In the genomic region with DNA sequence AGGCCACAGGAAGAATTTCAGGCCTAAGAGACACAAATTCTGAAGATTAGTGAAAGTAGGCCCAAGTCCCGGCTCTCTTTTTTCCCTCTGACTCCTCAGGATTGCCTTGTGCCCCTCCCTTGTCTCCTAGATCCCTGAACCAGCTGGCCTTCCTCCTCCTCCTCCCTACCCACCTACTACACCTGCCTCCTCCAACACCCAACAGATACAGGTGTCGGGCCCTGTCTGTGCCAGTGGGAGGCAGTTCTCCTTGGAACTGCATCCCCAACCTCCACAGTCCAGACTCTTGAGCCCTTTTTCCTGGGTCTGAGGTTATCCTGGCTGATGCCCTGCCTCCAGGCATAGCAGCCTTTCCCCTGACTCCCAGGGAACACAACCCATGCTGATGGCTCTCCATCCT, we compare ENCODE assay signal across 17 cellular contexts. TPM values are rescaled to one million over a fixed set of nuclear protein-coding genes. Genes with fewer than 3 reads are reported as not detected.
A peak's percentile ranks its signal among the peaks of the same experiment; 100 is the strongest.
DNase-seq lines count a peak whose midpoint lies in the region; ATAC-seq and TF ChIP-seq lines count a peak whose summit lies in the region.
"Had no signal": no experiment of that assay in that cellular context is flagged by ENCODE, and none has a peak within 500 bp of the region (broad histone marks: within the 10 kb centered on the region; RNA-seq: fewer than 3 reads in every experiment).

No MANE protein-coding gene starts in this region.

- peaks cover 25% of the 10 kb centered on the region for H3K27me3 ChIP-seq in H7 (ENCODE audit: control insufficient read depth, insufficient read depth, low read length)
- H3K27me3 ChIP-seq in ascending aorta, result no peaks in the 10 kb centered on the region
- H3K27me3 ChIP-seq in muscle layer of colon (ENCODE audit: control insufficient read depth in 1 of 2, insufficient read depth in 2 of 2, low read length in 2 of 2), result no peaks in the 10 kb centered on the region
- H3K27me3 ChIP-seq in skeletal muscle tissue (ENCODE audit: control insufficient read depth in 3 of 3, insufficient read depth in 3 of 3, low read length in 3 of 3), result peaks cover 0 to 6% (median 3%) of the 10 kb centered on the region in 3 donors

- no peaks in the 10 kb centered on the region for H3K36me3 Mint-ChIP-seq in activated CD8-positive, alpha-beta memory T cell treated with anti-CD3 and anti-CD28 coated beads, Interleukin-2, amount 10 ng/mL, durations not matched to agents 7 days and 5 days
- H3K36me3 Mint-ChIP-seq: CD4-positive, CD25-positive, alpha-beta regulatory T cell had no signal

- H3K27ac Mint-ChIP-seq in activated CD8-positive, alpha-beta memory T cell treated with anti-CD3 and anti-CD28 coated beads, Interleukin-2, amount 10 ng/mL, durations not matched to agents 7 days and 5 days, result no peak overlapping the region
- H3K27ac Mint-ChIP-seq: CD4-positive, CD25-positive, alpha-beta regulatory T cell had no signal

- TF ChIP-seq CTCF in ascending aorta (IDR thresholded peaks at IDR 0.05), result no peak

- no peak for ATAC-seq in left ventricle myocardium superior
- no peak for ATAC-seq in activated CD8-positive, alpha-beta memory T cell treated with anti-CD3 and anti-CD28 coated beads, Interleukin-2, amount 10 ng/mL, durations not matched to agents 7 days and 5 days

- peak overlapping the region; percentile 84 for H3K9ac ChIP-seq in muscle layer of colon (ENCODE audit: low read length)
- peak overlapping the region; percentile 85 to 90 (median 90) for H3K9ac ChIP-seq in skeletal muscle tissue (ENCODE audit: low read depth in 1 of 3, low read length in 3 of 3)

- no peaks in the 10 kb centered on the region for H3K9me3 ChIP-seq in ascending aorta
- H3K9me3 ChIP-seq in muscle layer of colon (ENCODE audit: low read length), result no peaks in the 10 kb centered on the region
- H3K9me3 ChIP-seq in skeletal muscle tissue (ENCODE audit: control insufficient read depth in 3 of 3, low read length in 3 of 3), result no peaks in the 10 kb centered on the region

- H3K4me3 ChIP-seq in H7 (ENCODE audit: insufficient read depth, low read depth, low read length) (no peak overlapping the region), ascending aorta (peak overlapping the region in 1 of 2 donors; percentile 86), muscle layer of colon (ENCODE audit: low read depth in 1 of 2, low read length in 2 of 2) (peak overlapping the region in 1 of 2 donors; percentile 78), skeletal muscle tissue (ENCODE audit: low read length in 3 of 3) (peak overlapping the region; percentile 79 to 86 (median 85))

- H3K27ac ChIP-seq in ascending aorta (peak overlapping the region; percentile 59 to 81), muscle layer of colon (ENCODE audit: low read depth, low read length) (peak overlapping the region; percentile 35), skeletal muscle tissue (ENCODE audit: low read depth, low read length) (peak overlapping the region; percentile 88)

- H3K4me1 Mint-ChIP-seq in activated CD8-positive, alpha-beta memory T cell treated with anti-CD3 and anti-CD28 coated beads, Interleukin-2, amount 10 ng/mL, durations not matched to agents 7 days and 5 days, result peaks cover 2% of the 10 kb centered on the region

- H3K4me3 Mint-ChIP-seq in activated CD8-positive, alpha-beta memory T cell treated with anti-CD3 and anti-CD28 coated beads, Interleukin-2, amount 10 ng/mL, durations not matched to agents 7 days and 5 days, result no peak overlapping the region

- DNase-seq in H7 (peak; percentile 16), ascending aorta (ENCODE audit: low spot score in 2 of 2) (no peak), RKO (ENCODE audit: low spot score) (no peak), GM03348 (ENCODE audit: low spot score) (no peak), left ventricle myocardium superior (no peak)
- no peak for DNase-seq in activated CD8-positive, alpha-beta memory T cell treated with anti-CD3 and anti-CD28 coated beads, Interleukin-2, amount 10 ng/mL, durations not matched to agents 7 days and 5 days
- DNase-seq: ACHN; CD4-positive, CD25-positive, alpha-beta regulatory T cell; GOT3; MV-4-11; NCI-H1417 treated with DMSO at 0.1 percent for 48 hours; NCI-H2029 treated with DMSO at 0.1 percent for 48 hours; NCI-H510A treated with DMSO at 0.1 percent for 48 hours had no signal

- H3K36me3 ChIP-seq in H7 (replicated peaks; ENCODE audit: control insufficient read depth, insufficient read depth, low read length) (no peaks in the 10 kb centered on the region), ascending aorta (no peaks in the 10 kb centered on the region), muscle layer of colon (ENCODE audit: insufficient read depth, low read length) (no peaks in the 10 kb centered on the region), skeletal muscle tissue (ENCODE audit: control insufficient read depth in 3 of 3, insufficient read depth in 3 of 3, low read length in 3 of 3) (peaks cover 7 to 24% (median 8%) of the 10 kb centered on the region in 3 donors)

- CTCF ChIA-PET in activated CD8-positive, alpha-beta memory T cell treated with anti-CD3 and anti-CD28 coated beads, Interleukin-2, amount 10 ng/mL, durations not matched to agents 7 days and 5 days (lab: Charles Lee), result no interaction called here

- peaks cover 62% of the 10 kb centered on the region for H3K27me3 Mint-ChIP-seq in activated CD8-positive, alpha-beta memory T cell treated with anti-CD3 and anti-CD28 coated beads, Interleukin-2, amount 10 ng/mL, durations not matched to agents 7 days and 5 days

- no peaks in the 10 kb centered on the region for H3K9me3 Mint-ChIP-seq in activated CD8-positive, alpha-beta memory T cell treated with anti-CD3 and anti-CD28 coated beads, Interleukin-2, amount 10 ng/mL, durations not matched to agents 7 days and 5 days (ENCODE audit: low read depth)

- peaks cover 4 to 10% of the 10 kb centered on the region in 2 donors for H3K4me1 ChIP-seq in ascending aorta
- H3K4me1 ChIP-seq in muscle layer of colon (ENCODE audit: insufficient read depth, low read length), result peaks cover 49% of the 10 kb centered on the region
- H3K4me1 ChIP-seq in skeletal muscle tissue (ENCODE audit: control insufficient read depth in 3 of 3, insufficient read depth in 3 of 3, low read length in 3 of 3), result peaks cover 25 to 67% (median 36%) of the 10 kb centered on the region in 3 donors

- intact Hi-C loops in ascending aorta (cut with DNase I) (no loop called here), left ventricle myocardium superior (cut with micrococcal nuclease) (no loop called here)

RNA-seq across cellular contexts. Expression of gene PPP1R1A, which starts 1.8 kb away (rescaled TPM):
- total RNA-seq in H7 (2014; rRNA removed; shearing (Covaris generic)), result 23.8 and 24.3 TPM in 2 replicates
- total RNA-seq in ascending aorta (28.7 TPM), skeletal muscle tissue (6.8 TPM), left ventricle myocardium superior (298 TPM)
- not detected for total RNA-seq in activated CD8-positive, alpha-beta memory T cell treated with anti-CD3 and anti-CD28 coated beads, Interleukin-2, amount 10 ng/mL, durations not matched to agents 7 days and 5 days
- total RNA-seq: CD4-positive, CD25-positive, alpha-beta regulatory T cell; HT-29; RPMI7951 had no signal

RNA-seq across cellular contexts. Expression of gene PDE1B, which starts 37.2 kb away (rescaled TPM):
- 5.0 and 7.7 TPM in 2 replicates for total RNA-seq in H7 (2014; rRNA removed; shearing (Covaris generic))
- total RNA-seq in ascending aorta (82.1 TPM), skeletal muscle tissue (4.2 TPM), left ventricle myocardium superior (2.8 TPM)
- 10 to 100 TPM; 10.6 to 14.3 TPM for total RNA-seq in activated CD8-positive, alpha-beta memory T cell treated with anti-CD3 and anti-CD28 coated beads, Interleukin-2, amount 10 ng/mL, durations not matched to agents 7 days and 5 days
- total RNA-seq: HT-29, RPMI7951 had no signal

RNA-seq across cellular contexts. Expression of gene LACRT, which starts 48.1 kb away (rescaled TPM):
- not detected in 2 replicates for total RNA-seq in H7 (2014; rRNA removed; shearing (Covaris generic))
- not detected for total RNA-seq in ascending aorta
- total RNA-seq in skeletal muscle tissue, result not detected
- total RNA-seq in left ventricle myocardium superior, result not detected
- total RNA-seq in activated CD8-positive, alpha-beta memory T cell treated with anti-CD3 and anti-CD28 coated beads, Interleukin-2, amount 10 ng/mL, durations not matched to agents 7 days and 5 days, result not detected
- total RNA-seq: CD4-positive, CD25-positive, alpha-beta regulatory T cell; HT-29; RPMI7951 had no signal

Comparison
In these comparisons a context has a peak if more than half of its experiments do, and no peak if none do; other contexts are left out.
1. H3K27ac ChIP-seq: peak in every context shown above with its lines; median percentile 88 in skeletal muscle tissue; 70 in ascending aorta; 35 in muscle layer of colon.
2. RNA of gene PPP1R1A, which starts 1.8 kb away (total RNA-seq): 298 TPM in left ventricle myocardium superior (single experiment); 28.7 TPM in ascending aorta (single experiment), 23.8 to 24.3 TPM in H7, 6.8 TPM in skeletal muscle tissue (single experiment) and not detected in activated CD8-positive, alpha-beta memory T cell treated with anti-CD3 and anti-CD28 coated beads, Interleukin-2, amount 10 ng/mL, durations not matched to agents 7 days and 5 days; every median in the first group is over 10 times any median in the second.